ENCODE assay signal across 11 cellular contexts in genomic region chr2:117980381-117980780, GRCh38. TPM values are rescaled to one million over a fixed set of nuclear protein-coding genes. Genes with fewer than 3 reads are reported as not detected.
DNase-seq lines count a peak whose midpoint lies in the region; ATAC-seq, FAIRE-seq and TF ChIP-seq lines count a peak whose summit lies in the region.
"Had no signal": no experiment of that assay in that cellular context is flagged by ENCODE, and none has a peak within 500 bp of the region (broad histone marks: within the 10 kb centered on the region; RNA-seq: fewer than 3 reads in every experiment).

No MANE protein-coding gene starts in this region.

- no peak for TF ChIP-seq CTCF in HFF-Myc (IDR thresholded peaks at IDR 0.05; ENCODE audit: low read depth, low read length, missing control alignments)
- TF ChIP-seq CTCF in keratinocyte (optimal IDR thresholded peaks at IDR 0.05 in 1 of 3, IDR thresholded peaks at IDR 0.05 in 1 of 3, conservative IDR thresholded peaks at IDR 0.05 in 1 of 3; ENCODE audit: extremely low read depth in 1 of 3, insufficient read depth in 2 of 3, low read length in 3 of 3): no peak
- TF ChIP-seq CTCF in upper lobe of left lung (IDR thresholded peaks at IDR 0.05): no peak
- no peak for TF ChIP-seq CTCF in kidney (IDR thresholded peaks at IDR 0.05; ENCODE audit: borderline replicate concordance, extremely low read depth, insufficient read depth)

- no peaks in the 10 kb centered on the region for H3K27me3 Mint-ChIP-seq in immature natural killer cell (ENCODE audit: low read depth in 3 of 3)

- H4K20me1 ChIP-seq in keratinocyte (ENCODE audit: control insufficient read depth, extremely low read depth, insufficient read depth, low read length): no peaks in the 10 kb centered on the region

- no peak overlapping the region for H2AFZ ChIP-seq in keratinocyte (ENCODE audit: control insufficient read depth, low read length)

- H3K4me3 ChIP-seq in HFF-Myc (replicated peaks; ENCODE audit: low read depth, low read length) (no peak overlapping the region), keratinocyte (ENCODE audit: control insufficient read depth in 2 of 3, extremely low read depth in 1 of 3, insufficient read depth in 2 of 3, low read depth in 1 of 3, low read length in 3 of 3) (no peak overlapping the region), upper lobe of left lung (no peak overlapping the region), kidney (ENCODE audit: low read length in 2 of 2) (no peak overlapping the region)
- H3K4me3 ChIP-seq: Peyer's patch, vagina had no signal

- WGBS in upper lobe of left lung, 2 donors: 77 to 85% methylated on average over 4 of the region's 4 CpGs

- dilution Hi-C loops in keratinocyte (cut with MboI; ENCODE audit: extremely low pct_ligation_motif_present, low sequenced_read_pairs): no loop called here

- no peaks in the 10 kb centered on the region for H3K79me2 ChIP-seq in keratinocyte (ENCODE audit: control insufficient read depth, insufficient read depth, low read length)

- H3K9me3 ChIP-seq in keratinocyte (ENCODE audit: control insufficient read depth, low read depth, low read length): no peaks in the 10 kb centered on the region
- H3K9me3 ChIP-seq in upper lobe of left lung: no peaks in the 10 kb centered on the region
- no peaks in the 10 kb centered on the region for H3K9me3 ChIP-seq in kidney (ENCODE audit: control insufficient read depth in 1 of 2, low read length in 2 of 2)
- H3K9me3 ChIP-seq: Peyer's patch, vagina had no signal

- H3K36me3 ChIP-seq in keratinocyte (ENCODE audit: control insufficient read depth in 2 of 2, extremely low read depth in 1 of 2, insufficient read depth in 2 of 2, low read length in 2 of 2) (peaks cover 11 to 26% of the 10 kb centered on the region in 2 experiments), upper lobe of left lung (peaks cover 0 to 45% (median 29%) of the 10 kb centered on the region in 4 donors), kidney (ENCODE audit: control insufficient read depth in 1 of 2, insufficient read depth in 2 of 2, low read length in 2 of 2) (peaks cover 15 to 17% of the 10 kb centered on the region in 2 donors)

- intact Hi-C loops in kidney (cut with DNase I): no loop called here

- TF ChIP-seq EP300 in upper lobe of left lung (IDR thresholded peaks at IDR 0.05): no peak

- H3K27ac Mint-ChIP-seq in immature natural killer cell: peak overlapping the region in 1 of 6 donors; percentile 32

- H3K9ac ChIP-seq in keratinocyte (ENCODE audit: control insufficient read depth, extremely low read depth, insufficient read depth, low read length) (peak overlapping the region; percentile 34), kidney (ENCODE audit: low read length in 2 of 2) (no peak overlapping the region)

- no peak for FAIRE-seq in keratinocyte (lab: Jason Lieb, UNC)
- FAIRE-seq in kidney (lab: Jason Lieb, UNC): no peak

- DNase-seq in HFF-Myc (ENCODE audit: extremely low read depth, low read depth) (peak; percentile 35), amniotic stem cell (lab: John Stamatoyannopoulos, UW) (peak; percentile 15), keratinocyte (ENCODE audit: low read depth, low spot score) (no peak), upper lobe of left lung (no peak), kidney (no peak), immature natural killer cell (no peak), activated gamma-delta T cell treated with Interleukin-2 at 50 U/mL for 16 hours (no peak)
- DNase-seq: DMS53, left cardiac atrium, Peyer's patch had no signal

- H3K4me2 ChIP-seq in keratinocyte (ENCODE audit: control insufficient read depth, extremely low read depth, insufficient read depth, low read depth, low read length): peak overlapping the region; percentile 40

- peaks cover 2% of the 10 kb centered on the region for H3K9me1 ChIP-seq in keratinocyte (ENCODE audit: control insufficient read depth, extremely low read depth, insufficient read depth, low read length)

- H3K27me3 ChIP-seq in keratinocyte (ENCODE audit: control insufficient read depth, extremely low read depth, insufficient read depth, low read length) (no peaks in the 10 kb centered on the region), upper lobe of left lung (no peaks in the 10 kb centered on the region)
- H3K27me3 ChIP-seq: Peyer's patch, vagina had no signal

- H3K27ac ChIP-seq in keratinocyte (ENCODE audit: control insufficient read depth, insufficient read depth, low read length) (peak overlapping the region; percentile 89), upper lobe of left lung (peak overlapping the region in 3 of 4 donors; percentile 3 to 22 (median 5)), kidney (ENCODE audit: low read depth in 2 of 2, low read length in 2 of 2) (no peak overlapping the region)
- H3K27ac ChIP-seq: Peyer's patch, vagina had no signal

- TF ChIP-seq POLR2A in upper lobe of left lung (IDR thresholded peaks at IDR 0.05): no peak

- no peaks in the 10 kb centered on the region for H3K9me3 Mint-ChIP-seq in immature natural killer cell

- peaks cover 20% of the 10 kb centered on the region for H3K4me1 ChIP-seq in keratinocyte (ENCODE audit: control insufficient read depth, extremely low read depth, insufficient read depth, low read length)
- peaks cover 0 to 15% (median 4%) of the 10 kb centered on the region in 4 donors for H3K4me1 ChIP-seq in upper lobe of left lung
- H3K4me1 ChIP-seq in kidney (ENCODE audit: control insufficient read depth in 1 of 2, insufficient read depth in 1 of 2, low read depth in 1 of 2, low read length in 2 of 2): peaks cover 0 to 2% of the 10 kb centered on the region in 2 donors

- peaks cover 8 to 22% of the 10 kb centered on the region in 2 donors for H3K4me1 Mint-ChIP-seq in immature natural killer cell

- peaks cover 0 to 53% (median 25%) of the 10 kb centered on the region in 3 donors for H3K36me3 Mint-ChIP-seq in immature natural killer cell

- no peak overlapping the region for H3K4me3 Mint-ChIP-seq in immature natural killer cell

- peak in 1 of 2 donors; percentile 71 for ATAC-seq in upper lobe of left lung (ENCODE audit: low FRiP score in 2 of 2)

RNA-seq across cellular contexts. Expression of gene CCDC93, which starts 33.5 kb away (rescaled TPM):
- polyA plus RNA-seq in keratinocyte (13.6 to 21.3 TPM (median 16.2 TPM) in 3 replicates), kidney (ENCODE audit: insufficient read depth, low read depth, low replicate concordance) (6.7 TPM), immature natural killer cell (1 to 10 TPM; 3.0 to 7.7 (median 4.2) TPM)
- 217 TPM for polyA plus RNA-seq in keratinocyte (2011; ENCODE audit: low read depth)
- 8.3 and 11.4 TPM in 2 replicates for polyA plus RNA-seq in keratinocyte (2011; cell fraction: cytosol; rRNA removed)
- 51.6 and 61.6 TPM in 2 replicates for polyA plus RNA-seq in keratinocyte (2011; cell fraction: nucleus; rRNA removed)
- 11.0 and 15.6 TPM in 2 replicates for polyA plus RNA-seq in keratinocyte (2012; ENCODE audit: low replicate concordance)
- 11.5 to 23.6 TPM (median 14.7 TPM) in 3 replicates for polyA minus RNA-seq in keratinocyte
- polyA minus RNA-seq in keratinocyte (2011; cell fraction: cytosol; rRNA and poly(A)+ RNA removed): 11.3 TPM
- 23.7 and 53.8 TPM in 2 replicates for polyA minus RNA-seq in keratinocyte (2011; cell fraction: nucleus; rRNA and poly(A)+ RNA removed)
- total RNA-seq in upper lobe of left lung (100 to 1,000 TPM in 1 of 6 donors, 10 to 100 TPM in 5; 19.6 to 141 (median 38.8) TPM), kidney (36.3 TPM)

Comparison
In these comparisons a context has a peak if more than half of its experiments do, and no peak if none do; other contexts are left out.
1. DNase-seq: peak in HFF-Myc (single experiment) and amniotic stem cell (single experiment); none in keratinocyte (single experiment), upper lobe of left lung (0 of 2), kidney (single experiment), immature natural killer cell (0 of 3) and activated gamma-delta T cell treated with Interleukin-2 at 50 U/mL for 16 hours (single experiment).
2. H3K27ac ChIP-seq: peak in keratinocyte (single experiment) and upper lobe of left lung (3 of 4); none in kidney (0 of 2).